In genomic region chr10:105964009-105964408, GRCh38 we compare ENCODE assay signal across 15 cellular contexts.
DNase-seq lines count a peak whose midpoint lies in the region; ATAC-seq and TF ChIP-seq lines count a peak whose summit lies in the region.
"Had no signal": no experiment of that assay in that cellular context is flagged by ENCODE, and none has a peak within 500 bp of the region (broad histone marks: within the 10 kb centered on the region; RNA-seq: fewer than 3 reads in every experiment).

No MANE protein-coding gene starts in this region.

- peak; percentile 12 for DNase-seq in NB4 (ENCODE audit: low read depth)
- peak; percentile 65 for DNase-seq in OCI-M1 (lab: John Stamatoyannopoulos, UW)
- peak; percentile 5 for DNase-seq in fibroblast of pulmonary artery (ENCODE audit: low read depth)
- no peak for DNase-seq in NCI-H748 (lab: John Stamatoyannopoulos, UW; ENCODE audit: unreplicated experiment)
- no peak for DNase-seq in NCI-H2227 treated with DMSO at 0.1 percent for 48 hours (lab: John Stamatoyannopoulos, UW)
- DNase-seq in NCI-H510A (lab: John Stamatoyannopoulos, UW): no peak
- DNase-seq: CD4-positive, CD25-positive, alpha-beta regulatory T cell; DMS79; MG63; NCI-H1694 treated with DMSO at 0.1 percent for 48 hours; NCI-H2081 treated with DMSO at 0.1 percent for 48 hours; NCI-H446 treated with DMSO at 0.1 percent for 48 hours had no signal

- TF ChIP-seq POLR2A in NB4 (IDR thresholded peaks at IDR 0.05; ENCODE audit: extremely low read depth, insufficient read length): no peak

- H3K4me3 ChIP-seq in NB4 (ENCODE audit: low read depth, low read length) (no peak overlapping the region), fibroblast of pulmonary artery (replicated peaks; ENCODE audit: low read depth, low read length) (no peak overlapping the region)
- H3K4me3 ChIP-seq: K562, MG63 had no signal

- no peak for TF ChIP-seq CTCF in NB4 (IDR thresholded peaks at IDR 0.05; ENCODE audit: low read depth, low read length)
- no peak for TF ChIP-seq CTCF in fibroblast of pulmonary artery (IDR thresholded peaks at IDR 0.05; ENCODE audit: low read length, missing control alignments)

- peak; percentile 58 for ATAC-seq in HG03432 (IDR thresholded peaks at IDR 0.05; ENCODE audit: unreplicated experiment)
- ATAC-seq: K562, SK-N-SH treated with all-trans-retinoic acid at 6 μM for 48 hours had no signal

Comparison
In these comparisons a context has a peak if more than half of its experiments do, and no peak if none do; other contexts are left out.
1. DNase-seq: peak in NB4 (single experiment), OCI-M1 (single experiment) and fibroblast of pulmonary artery (single experiment); none in NCI-H748 (single experiment), NCI-H2227 treated with DMSO at 0.1 percent for 48 hours (single experiment) and NCI-H510A (single experiment).